In genomic region chr9:10869687-10870086, GRCh38 we compare ENCODE assay signal across 8 cellular contexts.
"Had no signal": no experiment of that assay in that cellular context is flagged by ENCODE, and none has a peak within 500 bp of the region (broad histone marks: within the 10 kb centered on the region; RNA-seq: fewer than 3 reads in every experiment).

No MANE protein-coding gene starts in this region.

- H2AFZ ChIP-seq: GM23248 had no signal

- ATAC-seq: HCT116 had no signal

- H3K36me3 ChIP-seq: HAP-1 had no signal

- H3K27ac ChIP-seq: GM23248 had no signal

- H3K9ac ChIP-seq: GM23248 had no signal

- H3K4me3 ChIP-seq: GM23248, HAP-1 had no signal

- H3K4me3 Mint-ChIP-seq: H9, HFFc6 had no signal

- DNase-seq: GM23248, GOT3, H7, H9, HCEC 1CT, HFFc6 had no signal

- H3K27ac Mint-ChIP-seq: HFFc6 had no signal
